In the genomic region with DNA sequence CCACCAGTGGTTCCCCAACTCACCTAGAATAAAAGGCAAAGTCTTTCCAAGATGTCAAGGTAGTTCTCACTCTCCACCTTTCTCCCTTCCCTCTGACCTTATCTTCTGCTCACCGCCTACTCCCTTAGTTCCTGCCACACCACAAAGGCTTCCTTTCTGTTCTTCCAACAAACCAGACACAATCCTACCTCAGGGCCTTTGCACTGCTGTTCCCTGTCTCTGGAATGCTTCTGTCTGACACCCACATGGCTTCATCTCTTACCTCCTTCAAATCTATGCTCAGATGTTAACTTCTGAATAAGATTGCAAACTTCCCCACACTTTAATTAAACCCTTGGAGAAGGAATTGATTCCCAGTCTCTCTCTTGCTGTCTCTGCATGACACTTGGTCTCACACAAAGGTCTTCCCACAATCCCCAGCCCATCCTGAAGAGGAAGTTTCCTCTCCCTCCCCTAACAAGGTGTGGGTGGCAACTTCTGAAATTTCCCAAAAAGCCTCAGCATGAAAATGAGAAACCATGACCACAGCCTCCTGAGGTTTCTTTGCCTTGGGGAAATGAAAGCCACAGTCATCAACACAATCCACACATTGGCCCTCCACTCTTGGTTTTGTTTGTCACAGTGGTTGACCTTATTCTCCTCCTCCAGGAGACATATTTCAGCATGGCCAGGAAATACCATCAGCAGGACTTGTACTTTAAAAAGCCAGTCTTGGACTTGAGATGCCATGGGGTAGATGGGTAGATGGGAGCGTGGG, we compare ENCODE assay signal across 1 cellular context.
TF ChIP-seq lines count a peak whose summit lies in the region.

No MANE protein-coding gene starts in this region.

TF ChIP-seq in SK-N-SH treated with all-trans-retinoic acid at 6 μM for 48 hours, 23 proteins besides CTCF, POLR2A, EP300 and RAD21 (continued from another document):
- no peak for TF ChIP-seq CSDC2 (CRISPR knock-in tag; IDR thresholded peaks at IDR 0.05)
- TF ChIP-seq, protein P1, sequence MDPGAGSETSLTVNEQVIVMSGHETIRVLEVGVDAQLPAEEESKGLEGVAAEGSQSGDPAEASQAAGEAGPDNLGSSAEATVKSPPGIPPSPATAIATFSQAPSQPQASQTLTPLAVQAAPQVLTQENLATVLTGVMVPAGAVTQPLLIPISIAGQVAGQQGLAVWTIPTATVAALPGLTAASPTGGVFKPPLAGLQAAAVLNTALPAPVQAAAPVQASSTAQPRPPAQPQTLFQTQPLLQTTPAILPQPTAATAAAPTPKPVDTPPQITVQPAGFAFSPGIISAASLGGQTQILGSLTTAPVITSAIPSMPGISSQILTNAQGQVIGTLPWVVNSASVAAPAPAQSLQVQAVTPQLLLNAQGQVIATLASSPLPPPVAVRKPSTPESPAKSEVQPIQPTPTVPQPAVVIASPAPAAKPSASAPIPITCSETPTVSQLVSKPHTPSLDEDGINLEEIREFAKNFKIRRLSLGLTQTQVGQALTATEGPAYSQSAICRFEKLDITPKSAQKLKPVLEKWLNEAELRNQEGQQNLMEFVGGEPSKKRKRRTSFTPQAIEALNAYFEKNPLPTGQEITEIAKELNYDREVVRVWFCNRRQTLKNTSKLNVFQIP (CRISPR knock-in tag; IDR thresholded peaks at IDR 0.05; ENCODE audit: borderline replicate concordance, low read depth): no peak
- TF ChIP-seq, protein P2, sequence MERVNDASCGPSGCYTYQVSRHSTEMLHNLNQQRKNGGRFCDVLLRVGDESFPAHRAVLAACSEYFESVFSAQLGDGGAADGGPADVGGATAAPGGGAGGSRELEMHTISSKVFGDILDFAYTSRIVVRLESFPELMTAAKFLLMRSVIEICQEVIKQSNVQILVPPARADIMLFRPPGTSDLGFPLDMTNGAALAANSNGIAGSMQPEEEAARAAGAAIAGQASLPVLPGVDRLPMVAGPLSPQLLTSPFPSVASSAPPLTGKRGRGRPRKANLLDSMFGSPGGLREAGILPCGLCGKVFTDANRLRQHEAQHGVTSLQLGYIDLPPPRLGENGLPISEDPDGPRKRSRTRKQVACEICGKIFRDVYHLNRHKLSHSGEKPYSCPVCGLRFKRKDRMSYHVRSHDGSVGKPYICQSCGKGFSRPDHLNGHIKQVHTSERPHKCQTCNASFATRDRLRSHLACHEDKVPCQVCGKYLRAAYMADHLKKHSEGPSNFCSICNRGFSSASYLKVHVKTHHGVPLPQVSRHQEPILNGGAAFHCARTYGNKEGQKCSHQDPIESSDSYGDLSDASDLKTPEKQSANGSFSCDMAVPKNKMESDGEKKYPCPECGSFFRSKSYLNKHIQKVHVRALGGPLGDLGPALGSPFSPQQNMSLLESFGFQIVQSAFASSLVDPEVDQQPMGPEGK (CRISPR knock-in tag; IDR thresholded peaks at IDR 0.05; ENCODE audit: borderline replicate concordance): no peak
- TF ChIP-seq ZNF70 (CRISPR knock-in tag; IDR thresholded peaks at IDR 0.05): no peak
- no peak for TF ChIP-seq OSR1 (CRISPR knock-in tag; IDR thresholded peaks at IDR 0.05)
- no peak for TF ChIP-seq ZNF565 (CRISPR knock-in tag; conservative IDR thresholded peaks at IDR 0.05; ENCODE audit: low read depth)
- TF ChIP-seq ZC3H10 (CRISPR knock-in tag; IDR thresholded peaks at IDR 0.05): no peak
- TF ChIP-seq ZFP3 (CRISPR knock-in tag; IDR thresholded peaks at IDR 0.05): no peak
